ENCODE assay signal across 8 cellular contexts in the genomic region with DNA sequence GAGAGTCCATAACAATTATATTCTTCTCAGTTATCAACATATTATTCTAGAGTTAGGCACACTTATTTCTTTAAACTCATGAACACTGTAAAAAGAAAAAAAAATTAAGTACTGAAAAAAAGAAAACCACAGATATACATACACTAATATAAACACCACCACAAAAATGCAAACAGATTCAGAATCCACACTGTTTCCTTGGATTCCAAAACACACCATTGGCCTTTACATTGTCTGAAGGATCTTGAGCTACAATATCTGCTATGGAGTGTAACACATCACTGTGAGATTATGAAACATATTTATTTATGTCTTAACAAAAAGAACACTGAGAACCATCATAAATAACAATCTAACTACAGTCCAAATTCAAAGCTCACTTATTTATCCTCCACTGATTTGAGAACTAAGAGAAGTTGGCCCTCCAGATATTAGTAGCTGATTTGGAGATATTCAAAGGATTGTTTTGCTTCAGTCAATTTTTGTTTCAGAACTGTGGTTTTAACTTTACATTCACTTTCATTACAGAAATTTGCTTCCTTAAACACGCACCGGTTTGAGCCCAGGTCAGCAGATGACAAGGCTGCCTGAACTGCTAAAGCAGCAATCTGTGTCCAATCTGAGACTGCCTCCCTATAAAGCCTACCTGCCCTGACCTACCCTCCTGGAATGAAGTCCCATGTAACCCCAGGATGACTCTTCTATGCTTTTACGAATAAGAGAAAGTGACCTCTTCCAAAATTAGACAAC. TPM values are rescaled to one million over a fixed set of nuclear protein-coding genes. Genes with fewer than 3 reads are reported as not detected.
DNase-seq lines count a peak whose midpoint lies in the region; ATAC-seq, FAIRE-seq and TF ChIP-seq lines count a peak whose summit lies in the region.

No MANE protein-coding gene starts in this region.

- no peak overlapping the region for H3K4me2 ChIP-seq in astrocyte (ENCODE audit: low read length)

- H3K36me3 ChIP-seq in CD8-positive, alpha-beta memory T cell (ENCODE audit: insufficient read depth, low read length): no peaks in the 10 kb centered on the region
- H3K36me3 ChIP-seq in astrocyte (ENCODE audit: insufficient read depth, low read length) (no peaks in the 10 kb centered on the region), prostate gland (no peaks in the 10 kb centered on the region)

- CTCF ChIA-PET in CD8-positive, alpha-beta memory T cell (lab: Charles Lee): no interaction called here

- FAIRE-seq in astrocyte (lab: Jason Lieb, UNC): no peak

- ATAC-seq in GM19468 (IDR thresholded peaks at IDR 0.05; ENCODE audit: extremely low read depth, unreplicated experiment) (peak; percentile 66), HG03460 (IDR thresholded peaks at IDR 0.05; ENCODE audit: unreplicated experiment) (peak; percentile 78), right cardiac atrium (no peak)

- peak overlapping the region; percentile 39 for H3K27ac ChIP-seq in CD8-positive, alpha-beta memory T cell (ENCODE audit: low read depth, low read length)
- H3K27ac ChIP-seq in astrocyte (ENCODE audit: low read depth, low read length) (no peak overlapping the region), prostate gland (peak overlapping the region; percentile 91), right cardiac atrium (ENCODE audit: low read length) (no peak overlapping the region)

- H3K4me3 ChIP-seq in CD8-positive, alpha-beta memory T cell (ENCODE audit: low read length): peak overlapping the region; percentile 82
- no peak overlapping the region for H3K4me3 ChIP-seq in astrocyte (ENCODE audit: insufficient read depth, low read depth, low read length)
- peak overlapping the region; percentile 58 to 63 for H3K4me3 ChIP-seq in prostate gland
- H3K4me3 ChIP-seq in right cardiac atrium (ENCODE audit: low read length): no peak overlapping the region

- peak overlapping the region; percentile 40 to 97 (median 92) for H3K27ac Mint-ChIP-seq in CD8-positive, alpha-beta memory T cell
- no peak overlapping the region for H3K27ac Mint-ChIP-seq in astrocyte (ENCODE audit: unreplicated experiment)

- H3K9ac ChIP-seq in astrocyte (ENCODE audit: low read length): no peak overlapping the region

- H3K27me3 ChIP-seq in CD8-positive, alpha-beta memory T cell (ENCODE audit: insufficient read depth, low read length, poor library complexity, severe bottlenecking): no peaks in the 10 kb centered on the region
- H3K27me3 ChIP-seq in astrocyte (ENCODE audit: insufficient read depth, low read length) (peaks cover 41% of the 10 kb centered on the region), prostate gland (replicated peaks; ENCODE audit: insufficient read depth) (no peaks in the 10 kb centered on the region), right cardiac atrium (ENCODE audit: control insufficient read depth, insufficient read depth) (no peaks in the 10 kb centered on the region)

- H4K20me1 ChIP-seq in astrocyte (ENCODE audit: insufficient read depth, low read length): no peaks in the 10 kb centered on the region

- H3K9me3 Mint-ChIP-seq in CD8-positive, alpha-beta memory T cell: no peaks in the 10 kb centered on the region
- H3K9me3 Mint-ChIP-seq in astrocyte (ENCODE audit: unreplicated experiment): no peaks in the 10 kb centered on the region

- H2AFZ ChIP-seq in astrocyte (ENCODE audit: low read depth, low read length): no peak overlapping the region

- peaks cover 54% of the 10 kb centered on the region for H3K4me1 ChIP-seq in CD8-positive, alpha-beta memory T cell (ENCODE audit: insufficient read depth, low read length)
- H3K4me1 ChIP-seq in astrocyte (ENCODE audit: insufficient read depth, low read length): peaks cover 4% of the 10 kb centered on the region
- H3K4me1 ChIP-seq in prostate gland (replicated peaks): no peaks in the 10 kb centered on the region
- H3K4me1 ChIP-seq in right cardiac atrium (ENCODE audit: control insufficient read depth, insufficient read depth, low read length): peaks cover 2% of the 10 kb centered on the region

- H3K27me3 Mint-ChIP-seq in CD8-positive, alpha-beta memory T cell: peaks cover 7 to 35% of the 10 kb centered on the region in 2 donors
- H3K27me3 Mint-ChIP-seq in astrocyte (ENCODE audit: low read depth, unreplicated experiment): peaks cover 18% of the 10 kb centered on the region

- TF ChIP-seq POLR2A in prostate gland (IDR thresholded peaks at IDR 0.05): no peak

- peak in 2 of 5 donors; percentile 9 to 17 for DNase-seq in CD8-positive, alpha-beta memory T cell
- DNase-seq in astrocyte (ENCODE audit: low read depth) (no peak), prostate gland (ENCODE audit: low spot score) (peak; percentile 20), HUDEP-2 (lab: John Stamatoyannopoulos, UW; ENCODE audit: unreplicated experiment in 76 of 76) (no peak), NCI-H128 (lab: John Stamatoyannopoulos, UW; ENCODE audit: unreplicated experiment) (no peak), right cardiac atrium (no peak)

- POLR2A ChIA-PET in CD8-positive, alpha-beta memory T cell (lab: Charles Lee): no interaction called here

- 31% methylated on average over 3 of the region's 3 CpGs for WGBS in prostate gland
- WGBS in right cardiac atrium: 79% methylated on average over 3 of the region's 3 CpGs

- intact Hi-C loops in prostate gland (cut with DNase I) (no loop called here), right cardiac atrium (cut with DNase I) (no loop called here)

- H3K4me3 Mint-ChIP-seq in CD8-positive, alpha-beta memory T cell: peak overlapping the region; percentile 89 to 99 (median 95)
- H3K4me3 Mint-ChIP-seq in astrocyte (ENCODE audit: unreplicated experiment): peak overlapping the region; percentile 83

- H3K79me2 ChIP-seq in astrocyte (ENCODE audit: insufficient read depth, low read length): no peaks in the 10 kb centered on the region

- no peak for TF ChIP-seq CTCF in astrocyte (IDR thresholded peaks at IDR 0.05; ENCODE audit: insufficient read depth, low read depth, low read length)
- TF ChIP-seq CTCF in prostate gland (IDR thresholded peaks at IDR 0.05): no peak

- peaks cover 38 to 63% (median 43%) of the 10 kb centered on the region in 3 donors for H3K4me1 Mint-ChIP-seq in CD8-positive, alpha-beta memory T cell
- H3K4me1 Mint-ChIP-seq in astrocyte (ENCODE audit: low read depth, unreplicated experiment): peaks cover 11% of the 10 kb centered on the region

- H3K36me3 Mint-ChIP-seq in CD8-positive, alpha-beta memory T cell: no peaks in the 10 kb centered on the region
- H3K36me3 Mint-ChIP-seq in astrocyte (ENCODE audit: low read depth, unreplicated experiment): no peaks in the 10 kb centered on the region

- H3K9me3 ChIP-seq in CD8-positive, alpha-beta memory T cell (ENCODE audit: low read length): no peaks in the 10 kb centered on the region
- H3K9me3 ChIP-seq in astrocyte (ENCODE audit: insufficient read depth, low read depth, low read length) (no peaks in the 10 kb centered on the region), prostate gland (no peaks in the 10 kb centered on the region), right cardiac atrium (ENCODE audit: control insufficient read depth, low read length) (no peaks in the 10 kb centered on the region)

RNA-seq across cellular contexts. Expression of a gene that starts 47.0 kb away (rescaled TPM):
- 10 to 100 TPM; 67.9 to 68.8 TPM for total RNA-seq in CD8-positive, alpha-beta memory T cell
- 0.52 TPM for polyA plus RNA-seq in CD8-positive, alpha-beta memory T cell
- total RNA-seq in astrocyte: 4.1 and 6.6 TPM in 2 replicates
- 1 to 10 TPM; 5.3 to 5.7 TPM for total RNA-seq in prostate gland
- total RNA-seq in right cardiac atrium: 1 to 10 TPM in 3 of 4 donors, under 1 TPM in 1; 0.58 to 4.6 (median 2.7) TPM
- polyA plus RNA-seq in right cardiac atrium: 1.5 TPM

Comparison
In these comparisons a context has a peak if more than half of its experiments do, and no peak if none do; other contexts are left out.
1. H3K27ac ChIP-seq: peak in CD8-positive, alpha-beta memory T cell (single experiment) and prostate gland (2 of 2); none in astrocyte (single experiment) and right cardiac atrium (single experiment).
2. H3K4me3 ChIP-seq: peak in CD8-positive, alpha-beta memory T cell (single experiment) and prostate gland (2 of 2); none in astrocyte (single experiment) and right cardiac atrium (single experiment).
3. ATAC-seq: peak in GM19468 (single experiment) and HG03460 (single experiment); none in right cardiac atrium (0 of 2).